15 cellular contexts compared by ENCODE assay signal in the genomic region with DNA sequence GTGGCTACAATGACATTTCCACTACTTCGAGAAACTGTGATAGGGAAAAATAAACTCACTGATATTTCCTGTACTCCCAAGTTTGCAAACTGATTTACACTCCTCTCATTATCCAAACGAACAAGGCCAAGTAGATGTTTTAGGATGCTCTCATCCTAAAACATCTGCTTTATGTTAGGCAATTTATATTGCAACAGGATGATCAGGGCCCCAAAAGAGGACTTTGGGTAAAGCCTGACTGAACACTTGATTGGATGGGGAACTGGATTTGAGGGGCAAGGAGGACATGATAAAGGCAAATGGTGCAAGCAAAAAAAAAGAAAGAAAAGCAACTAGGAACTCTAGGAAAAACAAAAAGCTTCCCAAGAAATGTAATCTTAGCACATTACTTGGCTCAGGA. TPM values are rescaled to one million over a fixed set of nuclear protein-coding genes. Genes with fewer than 3 reads are reported as not detected.
DNase-seq lines count a peak whose midpoint lies in the region; ATAC-seq, FAIRE-seq and TF ChIP-seq lines count a peak whose summit lies in the region.
"Had no signal": no experiment of that assay in that cellular context is flagged by ENCODE, and none has a peak within 500 bp of the region (broad histone marks: within the 10 kb centered on the region; RNA-seq: fewer than 3 reads in every experiment).

No MANE protein-coding gene starts in this region.

- peaks cover 12% of the 10 kb centered on the region for H3K4me1 Mint-ChIP-seq in CD4-positive, alpha-beta T cell (ENCODE audit: low read depth)
- H3K4me1 Mint-ChIP-seq in nephron progenitor cell: peaks cover 46% of the 10 kb centered on the region

- CTCF ChIA-PET in CD4-positive, alpha-beta T cell (lab: Charles Lee): no interaction called here

- no peak for ATAC-seq in CD4-positive, alpha-beta T cell (ENCODE audit: poor library complexity)
- ATAC-seq in GM21447 (IDR thresholded peaks at IDR 0.05; ENCODE audit: unreplicated experiment): no peak
- ATAC-seq: SK-N-SH treated with all-trans-retinoic acid at 6 μM for 48 hours had no signal

- peak overlapping the region; percentile 39 for H3K4me3 Mint-ChIP-seq in CD4-positive, alpha-beta T cell
- H3K4me3 Mint-ChIP-seq in nephron progenitor cell: peak overlapping the region; percentile 5

- no peak for TF ChIP-seq CTCF in CD4-positive, alpha-beta T cell (IDR thresholded peaks at IDR 0.05)
- no peak for TF ChIP-seq CTCF in D721Med (IDR thresholded peaks at IDR 0.05; ENCODE audit: insufficient read depth, missing control alignments)
- no peak for TF ChIP-seq CTCF in coronary artery (IDR thresholded peaks at IDR 0.05)
- no peak for TF ChIP-seq CTCF in nephron progenitor cell (IDR thresholded peaks at IDR 0.05)

- H3K9me3 Mint-ChIP-seq in CD4-positive, alpha-beta T cell: no peaks in the 10 kb centered on the region
- H3K9me3 Mint-ChIP-seq in nephron progenitor cell: no peaks in the 10 kb centered on the region

- no peak for DNase-seq in CD4-positive, alpha-beta T cell
- no peak for DNase-seq in D721Med (ENCODE audit: insufficient read length, low spot score)
- no peak for DNase-seq in coronary artery (ENCODE audit: low spot score)
- no peak for DNase-seq in nephron progenitor cell
- DNase-seq in DMS 273 (lab: John Stamatoyannopoulos, UW; ENCODE audit: unreplicated experiment): no peak
- DNase-seq in AG08395 (ENCODE audit: low spot score): no peak
- DNase-seq in NCI-H1694 (lab: John Stamatoyannopoulos, UW): no peak
- DNase-seq: activated CD4-positive, alpha-beta T cell treated with anti-CD3 and anti-CD28 coated beads for 1 hour; activated T-cell treated with anti-CD3 and anti-CD28 coated beads for 4 hours; foreskin melanocyte; NCI-H226 had no signal

- H3K9me3 ChIP-seq in CD4-positive, alpha-beta T cell (ENCODE audit: control insufficient read depth, low read length): no peaks in the 10 kb centered on the region

- FAIRE-seq in D721Med (lab: Jason Lieb, UNC): peak; percentile 55
- FAIRE-seq: keratinocyte had no signal

- no peak overlapping the region for H3K27ac ChIP-seq in CD4-positive, alpha-beta T cell (ENCODE audit: low read depth, low read length)
- H3K27ac ChIP-seq in coronary artery: peak overlapping the region; percentile 37 to 42
- H3K27ac ChIP-seq: skin epidermis had no signal

- peaks cover 13% of the 10 kb centered on the region for H3K27me3 ChIP-seq in CD4-positive, alpha-beta T cell (ENCODE audit: control insufficient read depth, insufficient read depth, low read length)

- H3K36me3 Mint-ChIP-seq in CD4-positive, alpha-beta T cell (ENCODE audit: low read depth): peaks cover 25% of the 10 kb centered on the region
- peaks cover 18% of the 10 kb centered on the region for H3K36me3 Mint-ChIP-seq in nephron progenitor cell (ENCODE audit: low read depth)

- intact Hi-C loops in CD4-positive, alpha-beta T cell (cut with DNase I, micrococcal nuclease): no loop called here

- H3K27ac Mint-ChIP-seq in CD4-positive, alpha-beta T cell: no peak overlapping the region
- no peak overlapping the region for H3K27ac Mint-ChIP-seq in nephron progenitor cell

- POLR2A ChIA-PET in CD4-positive, alpha-beta T cell (lab: Charles Lee): no interaction called here

- H3K27me3 Mint-ChIP-seq in CD4-positive, alpha-beta T cell: peaks cover 16% of the 10 kb centered on the region
- H3K27me3 Mint-ChIP-seq in nephron progenitor cell (ENCODE audit: low read depth, poor library complexity): peaks cover 3% of the 10 kb centered on the region

- no peak overlapping the region for H3K4me3 ChIP-seq in coronary artery
- H3K4me3 ChIP-seq: skin epidermis had no signal

RNA-seq across cellular contexts. Expression of a gene that starts 2.1 kb away (rescaled TPM):
- total RNA-seq in CD4-positive, alpha-beta T cell: 1 to 10 TPM; 1.5 to 1.9 TPM

RNA-seq across cellular contexts. Expression of a gene that starts 38.5 kb away (rescaled TPM):
- total RNA-seq in CD4-positive, alpha-beta T cell: 100 to 1,000 TPM; 133 to 143 TPM

RNA-seq across cellular contexts. Expression of a gene that starts 46.4 kb away (rescaled TPM):
- total RNA-seq in CD4-positive, alpha-beta T cell: 10 to 100 TPM; 33.8 to 38.2 TPM
